In genomic region chr4:113784497-113785254, GRCh38 we compare ENCODE assay signal across 1 cellular context.
TF ChIP-seq lines count a peak whose summit lies in the region.

No MANE protein-coding gene starts in this region.

TF ChIP-seq in HepG2, 621 proteins besides CTCF, POLR2A, EP300 and RAD21 (continued from another document and continues in another):
- no peak for TF ChIP-seq ZNF407 (CRISPR knock-in tag; IDR thresholded peaks at IDR 0.05; ENCODE audit: not compliant biosample characterization)
- no peak for TF ChIP-seq ZNF589 (CRISPR knock-in tag; conservative IDR thresholded peaks at IDR 0.05)
- peak; percentile 87; the same call in 1 of the 2 replicates for TF ChIP-seq HOMEZ (CRISPR knock-in tag; IDR thresholded peaks at IDR 0.05; ENCODE audit: low read depth)
- no peak for TF ChIP-seq ZNF512B (CRISPR knock-in tag; IDR thresholded peaks at IDR 0.05; ENCODE audit: borderline replicate concordance)
- peak; percentile 90 for TF ChIP-seq ARID5B (CRISPR knock-in tag; IDR thresholded peaks at IDR 0.05)
- TF ChIP-seq SNRNP70 (IDR thresholded peaks at IDR 0.05; ENCODE audit: low read depth, low read length) = no peak
- no peak for TF ChIP-seq ZNF382 (CRISPR knock-in tag; IDR thresholded peaks at IDR 0.05; ENCODE audit: borderline replicate concordance)
- TF ChIP-seq HMGXB3 (CRISPR knock-in tag; IDR thresholded peaks at IDR 0.05; ENCODE audit: borderline replicate concordance) = no peak
- no peak for TF ChIP-seq ZBTB38 (CRISPR knock-in tag; IDR thresholded peaks at IDR 0.05)
- no peak for TF ChIP-seq ZNF572 (CRISPR knock-in tag; IDR thresholded peaks at IDR 0.05)
- TF ChIP-seq TRIM24 (CRISPR knock-in tag; IDR thresholded peaks at IDR 0.05) = no peak
- TF ChIP-seq ZNF121 (CRISPR knock-in tag; IDR thresholded peaks at IDR 0.05) = no peak
- peak; percentile 76 for TF ChIP-seq RARA (CRISPR knock-in tag; IDR thresholded peaks at IDR 0.05)
- no peak for TF ChIP-seq ZSCAN31 (CRISPR knock-in tag; IDR thresholded peaks at IDR 0.05; ENCODE audit: low read depth)
- TF ChIP-seq MZF1 (CRISPR knock-in tag; IDR thresholded peaks at IDR 0.05; ENCODE audit: borderline replicate concordance) = no peak
- TF ChIP-seq ZNF605 (CRISPR knock-in tag; IDR thresholded peaks at IDR 0.05) = no peak
- TF ChIP-seq POGZ (CRISPR knock-in tag; IDR thresholded peaks at IDR 0.05) = peak; percentile 82
- no peak for TF ChIP-seq ZNF510 (CRISPR knock-in tag; IDR thresholded peaks at IDR 0.05; ENCODE audit: low read depth)
- no peak for TF ChIP-seq MTF2 (CRISPR knock-in tag; IDR thresholded peaks at IDR 0.05; ENCODE audit: borderline replicate concordance)
- TF ChIP-seq SMAD3 (CRISPR knock-in tag; IDR thresholded peaks at IDR 0.05) = no peak
- TF ChIP-seq ZNF343 (CRISPR knock-in tag; IDR thresholded peaks at IDR 0.05) = no peak
- TF ChIP-seq ZNF501 (CRISPR knock-in tag; IDR thresholded peaks at IDR 0.05) = no peak
- TF ChIP-seq CC2D1A (CRISPR knock-in tag; IDR thresholded peaks at IDR 0.05) = no peak
- no peak for TF ChIP-seq GZF1 (CRISPR knock-in tag; IDR thresholded peaks at IDR 0.05)
- peak; percentile 87 for TF ChIP-seq CEBPG (CRISPR knock-in tag; IDR thresholded peaks at IDR 0.05)
- TF ChIP-seq ZNF83 (CRISPR knock-in tag; IDR thresholded peaks at IDR 0.05; ENCODE audit: borderline replicate concordance) = no peak
- TF ChIP-seq ZNF841 (CRISPR knock-in tag; IDR thresholded peaks at IDR 0.05; ENCODE audit: borderline replicate concordance) = no peak
- TF ChIP-seq NCOR1 (IDR thresholded peaks at IDR 0.05; ENCODE audit: borderline replicate concordance, low read length) = peak; percentile 39; the same call in 1 of the 2 replicates
- TF ChIP-seq NFIC (IDR thresholded peaks at IDR 0.05; ENCODE audit: low read length) = peak; percentile 83; the same call in 1 of the 2 replicates
- TF ChIP-seq SIN3B (IDR thresholded peaks at IDR 0.05; ENCODE audit: low read length) = no peak
- no peak for TF ChIP-seq CHCHD3 (CRISPR knock-in tag; IDR thresholded peaks at IDR 0.05)
- TF ChIP-seq IKZF5 (CRISPR knock-in tag; IDR thresholded peaks at IDR 0.05) = no peak
- 0 out of 2 replicates have a peak, but pooled peaks have one; percentile 61 for TF ChIP-seq ZSCAN20 (CRISPR knock-in tag; IDR thresholded peaks at IDR 0.05; ENCODE audit: borderline replicate concordance)
- no peak for TF ChIP-seq LBX2 (CRISPR knock-in tag; IDR thresholded peaks at IDR 0.05; ENCODE audit: borderline replicate concordance)
- TF ChIP-seq THYN1 (CRISPR knock-in tag; IDR thresholded peaks at IDR 0.05; ENCODE audit: borderline replicate concordance, low read depth) = no peak
- TF ChIP-seq ZNF652 (CRISPR knock-in tag; IDR thresholded peaks at IDR 0.05; ENCODE audit: borderline replicate concordance, low read depth) = no peak
- TF ChIP-seq ZNF251 (CRISPR knock-in tag; IDR thresholded peaks at IDR 0.05) = no peak
- TF ChIP-seq TBX2 (CRISPR knock-in tag; IDR thresholded peaks at IDR 0.05; ENCODE audit: borderline replicate concordance) = no peak
- no peak for TF ChIP-seq PAX8 (CRISPR knock-in tag; IDR thresholded peaks at IDR 0.05; ENCODE audit: borderline replicate concordance)
- peak in 1 of 2 experiments; percentile 27; a peak in 1 of 4 replicates for TF ChIP-seq NR2F1 (CRISPR knock-in tag; IDR thresholded peaks at IDR 0.05)
- TF ChIP-seq ZNF329 (CRISPR knock-in tag; IDR thresholded peaks at IDR 0.05; ENCODE audit: low read depth) = no peak
- TF ChIP-seq ZNF768 (CRISPR knock-in tag; IDR thresholded peaks at IDR 0.05) = no peak
